Comparison of ENCODE assay signal across 9 cellular contexts in the genomic region with DNA sequence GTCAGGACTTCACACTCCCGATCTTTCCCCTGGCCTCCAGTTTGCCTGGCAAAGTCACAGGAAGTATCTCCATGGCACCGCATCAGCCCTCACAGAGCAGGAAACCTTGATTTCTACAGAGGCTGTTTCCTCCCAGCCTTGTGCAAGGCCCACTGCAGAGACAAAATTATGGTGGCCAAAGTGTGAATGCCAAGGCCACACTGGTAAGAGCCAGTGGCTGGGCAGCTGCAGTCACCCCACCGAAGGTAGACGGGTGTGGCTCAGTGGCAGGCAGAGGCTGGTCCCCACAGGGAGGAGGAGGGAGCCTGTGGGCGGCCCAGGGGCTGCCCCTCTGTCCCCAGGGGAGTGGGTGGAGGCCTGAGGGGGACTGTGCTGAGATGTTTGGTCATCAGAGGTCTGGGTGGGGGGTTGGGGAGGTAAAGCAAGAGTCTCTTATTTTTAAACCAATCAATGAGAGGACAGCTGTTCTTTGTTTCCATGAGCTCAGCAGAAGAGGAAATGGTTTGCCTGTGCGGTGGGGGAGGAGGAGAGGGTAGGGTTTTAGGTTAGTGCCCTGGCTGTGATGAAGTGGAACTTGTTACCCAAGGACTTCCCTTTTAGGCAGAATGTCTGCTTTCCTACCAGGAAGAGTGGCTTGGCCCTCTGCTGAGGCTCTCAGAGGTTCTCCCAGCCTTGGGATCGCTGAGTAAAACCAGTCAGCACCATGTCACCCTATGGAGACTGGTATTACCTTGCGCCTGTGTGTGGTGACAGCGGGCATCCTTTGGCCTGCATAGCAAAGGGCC. TPM values are rescaled to one million over a fixed set of nuclear protein-coding genes. Genes with fewer than 3 reads are reported as not detected.
DNase-seq lines count a peak whose midpoint lies in the region; ATAC-seq and TF ChIP-seq lines count a peak whose summit lies in the region.
"Had no signal": no experiment of that assay in that cellular context is flagged by ENCODE, and none has a peak within 500 bp of the region (broad histone marks: within the 10 kb centered on the region; RNA-seq: fewer than 3 reads in every experiment).

No MANE protein-coding gene starts in this region.

- H3K27me3 Mint-ChIP-seq in CD4-positive, alpha-beta memory T cell = no peaks in the 10 kb centered on the region
- H3K27me3 Mint-ChIP-seq in activated naive CD8-positive, alpha-beta T cell treated with anti-CD3 and anti-CD28 coated beads, Interleukin-2, amount 50 U/mL, for 24 hours = peaks cover 2% of the 10 kb centered on the region

- peak overlapping the region; percentile 97 for H3K27ac ChIP-seq in CD4-positive, alpha-beta memory T cell (ENCODE audit: low read depth, low read length)
- H3K27ac ChIP-seq in lung (ENCODE audit: low read depth in 1 of 2, low read length in 1 of 2) = peak overlapping the region; percentile 37 to 88

- intact Hi-C loops in CD4-positive, alpha-beta memory T cell (cut with micrococcal nuclease) = loop anchor here (1.0 kb wide), 2 partner anchors 14 to 40 kb away; no protein-coding TSS in a partner anchor

- peak; percentile 83 to 95 (median 84) for DNase-seq in CD4-positive, alpha-beta memory T cell
- peak; percentile 99 for DNase-seq in SKM-1 (lab: John Stamatoyannopoulos, UW; ENCODE audit: unreplicated experiment)
- DNase-seq in activated naive CD8-positive, alpha-beta T cell treated with anti-CD3 and anti-CD28 coated beads, Interleukin-2, amount 50 U/mL, for 24 hours = peak; percentile 81
- DNase-seq in lung (ENCODE audit: low spot score) = peak; percentile 78
- peak; percentile 56 to 65 for DNase-seq in stimulated activated CD8-positive, alpha-beta memory T cell treated with anti-CD3 and anti-CD28 coated beads, Interleukin-2, amount 100 ng/mL, for 48 hours (ENCODE audit: low read depth in 2 of 2)
- DNase-seq in NCI-H1105 treated with DMSO at 0.1 percent for 48 hours (lab: John Stamatoyannopoulos, UW) = no peak

- no peaks in the 10 kb centered on the region for H3K27me3 ChIP-seq in CD4-positive, alpha-beta memory T cell (ENCODE audit: insufficient read depth, low read length)
- no peaks in the 10 kb centered on the region for H3K27me3 ChIP-seq in lung (ENCODE audit: control insufficient read depth, insufficient read depth)

- H3K9me3 Mint-ChIP-seq in CD4-positive, alpha-beta memory T cell = peaks cover 0 to 3% (median 0%) of the 10 kb centered on the region in 8 donors
- H3K9me3 Mint-ChIP-seq in activated naive CD8-positive, alpha-beta T cell treated with anti-CD3 and anti-CD28 coated beads, Interleukin-2, amount 50 U/mL, for 24 hours = peaks cover 2% of the 10 kb centered on the region

- H3K4me3 ChIP-seq in CD4-positive, alpha-beta memory T cell (ENCODE audit: low read length in 2 of 2) = peak overlapping the region; percentile 23 to 25
- no peak overlapping the region for H3K4me3 ChIP-seq in lung

- H3K27ac Mint-ChIP-seq in CD4-positive, alpha-beta memory T cell = peak overlapping the region; percentile 98 to 100 (median 100)
- peak overlapping the region; percentile 99 for H3K27ac Mint-ChIP-seq in activated naive CD8-positive, alpha-beta T cell treated with anti-CD3 and anti-CD28 coated beads, Interleukin-2, amount 50 U/mL, for 24 hours

- H3K4me3 Mint-ChIP-seq in CD4-positive, alpha-beta memory T cell = peak overlapping the region; percentile 71 to 88 (median 76)
- peak overlapping the region; percentile 83 for H3K4me3 Mint-ChIP-seq in activated naive CD8-positive, alpha-beta T cell treated with anti-CD3 and anti-CD28 coated beads, Interleukin-2, amount 50 U/mL, for 24 hours

- peaks cover 49 to 66% (median 57%) of the 10 kb centered on the region in 4 donors for H3K4me1 Mint-ChIP-seq in CD4-positive, alpha-beta memory T cell
- peaks cover 81% of the 10 kb centered on the region for H3K4me1 Mint-ChIP-seq in activated naive CD8-positive, alpha-beta T cell treated with anti-CD3 and anti-CD28 coated beads, Interleukin-2, amount 50 U/mL, for 24 hours

- WGBS in lung, 2 donors = 22 to 38% methylated on average over 9 of the region's 9 CpGs

- no peaks in the 10 kb centered on the region for H3K36me3 ChIP-seq in CD4-positive, alpha-beta memory T cell (ENCODE audit: insufficient read depth, low read length)
- no peaks in the 10 kb centered on the region for H3K36me3 ChIP-seq in lung (ENCODE audit: control insufficient read depth in 2 of 2, insufficient read depth in 2 of 2, low read length in 2 of 2)

- CTCF ChIA-PET in CD4-positive, alpha-beta memory T cell (lab: Charles Lee; ENCODE audit: partially characterized antibody) = interaction anchor here (1.5 to 15.2 kb wide), 8 partner anchors 10 to 52 kb away, joined by 3 to 178 read pairs (median 85); partner anchors contain the start of gene BTG2

- peaks cover 61% of the 10 kb centered on the region for H3K4me1 ChIP-seq in CD4-positive, alpha-beta memory T cell (ENCODE audit: insufficient read depth, low read length)
- peaks cover 18 to 44% of the 10 kb centered on the region in 2 donors for H3K4me1 ChIP-seq in lung (ENCODE audit: control insufficient read depth in 2 of 2, insufficient read depth in 2 of 2, low read length in 2 of 2)

- peak; percentile 51 for ATAC-seq in GM19395 (IDR thresholded peaks at IDR 0.05; ENCODE audit: unreplicated experiment)
- peak; percentile 45 for ATAC-seq in HG03442 (IDR thresholded peaks at IDR 0.05; ENCODE audit: unreplicated experiment)
- peak; percentile 34 for ATAC-seq in activated naive CD8-positive, alpha-beta T cell treated with anti-CD3 and anti-CD28 coated beads, Interleukin-2, amount 50 U/mL, for 24 hours
- peak; percentile 45 for ATAC-seq in lung (ENCODE audit: insufficient read depth, low FRiP score)

- H3K36me3 Mint-ChIP-seq in CD4-positive, alpha-beta memory T cell = peaks cover 0 to 7% of the 10 kb centered on the region in 2 donors
- peaks cover 2% of the 10 kb centered on the region for H3K36me3 Mint-ChIP-seq in activated naive CD8-positive, alpha-beta T cell treated with anti-CD3 and anti-CD28 coated beads, Interleukin-2, amount 50 U/mL, for 24 hours (ENCODE audit: low read depth)

- TF ChIP-seq CTCF in lung (IDR thresholded peaks at IDR 0.05; ENCODE audit: control extremely low read depth, extremely low read depth) = no peak

- POLR2A ChIA-PET in CD4-positive, alpha-beta memory T cell (lab: Charles Lee; ENCODE audit: partially characterized antibody) = interaction anchor here (0.7 to 23.9 kb wide), 12 partner anchors 9 to 1229 kb away, joined by 3 to 877 read pairs (median 4); partner anchors contain the start of genes BTG2, LAX1 and MDM4

- H3K9me3 ChIP-seq in CD4-positive, alpha-beta memory T cell (ENCODE audit: control insufficient read depth in 1 of 2, low read length in 2 of 2) = no peaks in the 10 kb centered on the region
- no peaks in the 10 kb centered on the region for H3K9me3 ChIP-seq in lung (ENCODE audit: control insufficient read depth in 2 of 2, insufficient read depth in 1 of 2, low read length in 1 of 2)

RNA-seq across cellular contexts. Expression of gene BTG2, which starts 18.0 kb away (rescaled TPM):
- 100 to 1,000 TPM; 197 to 201 TPM for total RNA-seq in CD4-positive, alpha-beta memory T cell
- polyA plus RNA-seq in CD4-positive, alpha-beta memory T cell = 100 to 1,000 TPM; 123 to 288 TPM
- 100 to 1,000 TPM in 1 of 2 donors, 10 to 100 TPM in 1; 51.7 to 118 TPM for total RNA-seq in lung
- polyA plus RNA-seq in lung = 10 to 100 TPM; 29.1 to 95.4 TPM

RNA-seq across cellular contexts. Expression of gene CHIT1, which starts 57.8 kb away (rescaled TPM):
- under 1 TPM; 0.41 to 0.78 TPM for total RNA-seq in CD4-positive, alpha-beta memory T cell
- polyA plus RNA-seq in CD4-positive, alpha-beta memory T cell = not detected
- total RNA-seq in lung = 1 to 10 TPM in 1 of 2 donors, under 1 TPM in 1; 0.89 to 1.6 TPM
- polyA plus RNA-seq in lung = 1 to 10 TPM; 2.3 to 4.9 TPM
- total RNA-seq: glomerular endothelial cell had no signal
